Comparison of ENCODE assay signal across 1 cellular context in the genomic region with DNA sequence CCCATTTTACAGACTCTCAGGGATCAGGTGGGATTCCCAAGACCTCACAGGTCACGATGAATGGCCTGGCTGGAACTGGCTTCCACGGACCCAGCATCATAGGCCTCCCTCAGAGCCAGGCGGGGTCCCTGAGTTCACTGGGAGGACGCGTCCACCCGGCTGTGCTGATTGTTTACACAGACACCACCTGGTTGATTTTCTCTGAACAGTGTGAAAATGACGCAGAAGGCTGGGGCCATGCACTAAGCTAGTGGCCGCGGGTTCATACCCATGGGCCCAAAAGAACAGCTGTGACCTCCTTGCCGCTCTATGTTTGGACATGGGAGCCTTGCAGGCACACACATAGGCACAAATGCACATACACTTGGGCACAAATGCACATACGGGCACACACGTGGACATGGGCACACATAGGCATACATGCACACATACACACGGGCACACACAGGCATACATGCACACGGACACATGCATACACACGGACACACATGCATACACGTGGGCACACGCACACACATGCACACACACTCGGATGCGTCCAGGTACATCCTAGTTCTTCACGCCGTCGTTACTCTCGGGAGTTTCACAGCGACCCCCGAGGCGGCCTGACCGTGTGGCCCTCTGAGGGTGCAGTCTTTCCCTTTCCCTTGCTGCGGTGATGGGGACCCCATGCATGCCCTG.
A peak's percentile ranks its signal among the peaks of the same experiment; 100 is the strongest.
TF ChIP-seq lines count a peak whose summit lies in the region.

No MANE protein-coding gene starts in this region.

TF ChIP-seq in K562, 482 proteins besides CTCF, POLR2A, EP300 and RAD21:
- TF ChIP-seq, protein P1, sequence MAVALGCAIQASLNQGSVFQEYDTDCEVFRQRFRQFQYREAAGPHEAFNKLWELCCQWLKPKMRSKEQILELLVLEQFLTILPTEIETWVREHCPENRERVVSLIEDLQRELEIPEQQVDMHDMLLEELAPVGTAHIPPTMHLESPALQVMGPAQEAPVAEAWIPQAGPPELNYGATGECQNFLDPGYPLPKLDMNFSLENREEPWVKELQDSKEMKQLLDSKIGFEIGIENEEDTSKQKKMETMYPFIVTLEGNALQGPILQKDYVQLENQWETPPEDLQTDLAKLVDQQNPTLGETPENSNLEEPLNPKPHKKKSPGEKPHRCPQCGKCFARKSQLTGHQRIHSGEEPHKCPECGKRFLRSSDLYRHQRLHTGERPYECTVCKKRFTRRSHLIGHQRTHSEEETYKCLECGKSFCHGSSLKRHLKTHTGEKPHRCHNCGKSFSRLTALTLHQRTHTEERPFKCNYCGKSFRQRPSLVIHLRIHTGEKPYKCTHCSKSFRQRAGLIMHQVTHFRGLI (CRISPR knock-in tag; IDR thresholded peaks at IDR 0.05): no peak
- TF ChIP-seq, protein P2, sequence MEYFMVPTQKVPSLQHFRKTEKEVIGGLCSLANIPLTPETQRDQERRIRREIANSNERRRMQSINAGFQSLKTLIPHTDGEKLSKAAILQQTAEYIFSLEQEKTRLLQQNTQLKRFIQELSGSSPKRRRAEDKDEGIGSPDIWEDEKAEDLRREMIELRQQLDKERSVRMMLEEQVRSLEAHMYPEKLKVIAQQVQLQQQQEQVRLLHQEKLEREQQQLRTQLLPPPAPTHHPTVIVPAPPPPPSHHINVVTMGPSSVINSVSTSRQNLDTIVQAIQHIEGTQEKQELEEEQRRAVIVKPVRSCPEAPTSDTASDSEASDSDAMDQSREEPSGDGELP (CRISPR knock-in tag; IDR thresholded peaks at IDR 0.05; ENCODE audit: borderline replicate concordance): 0 out of 2 replicates have a peak, but pooled peaks have one; percentile 11
- 0 out of 2 replicates have a peak, but pooled peaks have one; percentile 36 for TF ChIP-seq ZC3H4 (CRISPR knock-in tag; IDR thresholded peaks at IDR 0.05; ENCODE audit: borderline replicate concordance)
- TF ChIP-seq STAG1 (CRISPR knock-in tag; IDR thresholded peaks at IDR 0.05; ENCODE audit: borderline replicate concordance): no peak
- no peak for TF ChIP-seq KLF13 (tag; IDR thresholded peaks at IDR 0.05; ENCODE audit: borderline replicate concordance, low read depth)
- 0 out of 2 replicates have a peak, but pooled peaks have one; percentile 39 for TF ChIP-seq MED1 (CRISPR knock-in tag; IDR thresholded peaks at IDR 0.05; ENCODE audit: borderline replicate concordance)
- 0 out of 2 replicates have a peak, but pooled peaks have one; percentile 25 for TF ChIP-seq SUPT5H (IDR thresholded peaks at IDR 0.05)
